ENCODE assay signal across 18 cellular contexts in the genomic region with DNA sequence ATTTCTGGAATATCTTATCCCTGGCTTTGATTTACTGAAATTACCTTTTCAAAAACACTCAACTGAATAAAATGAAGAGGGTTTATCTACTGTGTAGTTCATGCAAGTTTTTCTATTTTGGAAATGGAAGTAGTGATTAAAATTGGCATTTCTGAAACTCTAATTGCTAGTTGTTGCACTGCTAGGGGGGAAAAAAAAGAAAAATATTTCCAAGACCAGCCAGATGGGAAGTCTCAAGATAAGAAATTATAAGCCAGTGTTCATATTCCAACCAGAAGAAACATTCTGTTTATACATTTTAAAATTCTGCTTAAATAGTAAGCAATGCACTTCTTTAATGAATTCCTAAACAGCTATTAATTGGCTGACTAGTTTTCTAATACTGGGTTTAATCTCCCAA. TPM values are rescaled to one million over a fixed set of nuclear protein-coding genes. Genes with fewer than 3 reads are reported as not detected.
A peak's percentile ranks its signal among the peaks of the same experiment; 100 is the strongest.
DNase-seq lines count a peak whose midpoint lies in the region; ATAC-seq and TF ChIP-seq lines count a peak whose summit lies in the region.
"Had no signal": no experiment of that assay in that cellular context is flagged by ENCODE, and none has a peak within 500 bp of the region (broad histone marks: within the 10 kb centered on the region; RNA-seq: fewer than 3 reads in every experiment).

No MANE protein-coding gene starts in this region.

- DNase-seq in right lobe of liver (no peak), fibroblast of the aortic adventitia (ENCODE audit: low read depth) (peak; percentile 34), osteoblast (ENCODE audit: insufficient read length, low spot score, missing footprints) (no peak), NCI-H526 (lab: John Stamatoyannopoulos, UW) (no peak)
- no peak for DNase-seq in activated T-cell treated with anti-CD3 and anti-CD28 coated beads, Interleukin-2, amount 50 U/mL, for 4 hours
- DNase-seq: ACHN; BE2C; C1 segment of cervical spinal cord; CD4-positive, CD25-positive, alpha-beta regulatory T cell; CD8-positive, alpha-beta memory T cell; COR-L47; DMS 273 treated with DMSO at 0.1 percent for 48 hours; DMS53; DND-41; HCEC 1CT had no signal

- H3K4me3 Mint-ChIP-seq in activated T-cell treated with anti-CD3 and anti-CD28 coated beads, Interleukin-2, amount 50 U/mL, for 4 hours: no peak overlapping the region
- H3K4me3 Mint-ChIP-seq: CD4-positive, CD25-positive, alpha-beta regulatory T cell; CD8-positive, alpha-beta memory T cell; GM23338 had no signal

- H3K9me3 ChIP-seq in liver (ENCODE audit: control insufficient read depth in 4 of 4, low read length in 3 of 4): no peaks in the 10 kb centered on the region
- H3K9me3 ChIP-seq in right lobe of liver: no peaks in the 10 kb centered on the region
- no peaks in the 10 kb centered on the region for H3K9me3 ChIP-seq in osteoblast (ENCODE audit: low read depth, low read length)
- H3K9me3 ChIP-seq: BE2C had no signal

- H3K9ac ChIP-seq in liver (ENCODE audit: low read depth in 1 of 2, low read length in 2 of 2): no peak overlapping the region

- H3K4me3 ChIP-seq in liver (ENCODE audit: low read depth in 1 of 3, low read length in 3 of 3): no peak overlapping the region
- H3K4me3 ChIP-seq in right lobe of liver: no peak overlapping the region
- no peak overlapping the region for H3K4me3 ChIP-seq in fibroblast of the aortic adventitia (ENCODE audit: low read depth, low read length)
- H3K4me3 ChIP-seq in osteoblast (ENCODE audit: insufficient read depth, low read length): no peak overlapping the region
- H3K4me3 ChIP-seq: GM23338 had no signal

- H3K4me2 ChIP-seq in osteoblast (ENCODE audit: insufficient read depth, low read length): peak overlapping the region; percentile 68
- H3K4me2 ChIP-seq: GM23338 had no signal

- TF ChIP-seq POLR2A in right lobe of liver (IDR thresholded peaks at IDR 0.05): no peak

- H3K36me3 ChIP-seq in liver (ENCODE audit: control insufficient read depth in 4 of 4, insufficient read depth in 3 of 4, low read depth in 1 of 4, low read length in 3 of 4): no peaks in the 10 kb centered on the region
- no peaks in the 10 kb centered on the region for H3K36me3 ChIP-seq in right lobe of liver
- H3K36me3 ChIP-seq in osteoblast (ENCODE audit: insufficient read depth, low read length): no peaks in the 10 kb centered on the region
- H3K36me3 ChIP-seq: BE2C had no signal

- H3K27me3 ChIP-seq in liver (ENCODE audit: control insufficient read depth in 4 of 4, insufficient read depth in 4 of 4, low read length in 3 of 4) (peaks cover 0 to 17% (median 0%) of the 10 kb centered on the region in 4 donors), right lobe of liver (no peaks in the 10 kb centered on the region), osteoblast (ENCODE audit: insufficient read depth, low read length) (peaks cover 6% of the 10 kb centered on the region)

- no peaks in the 10 kb centered on the region for H3K79me2 ChIP-seq in osteoblast (ENCODE audit: insufficient read depth, low read length)

- intact Hi-C loops in right lobe of liver (cut with DNase I): no loop called here

- no peak overlapping the region for H2AFZ ChIP-seq in osteoblast (ENCODE audit: low read length)
- H2AFZ ChIP-seq: GM23338 had no signal

- no peaks in the 10 kb centered on the region for H3K36me3 Mint-ChIP-seq in activated T-cell treated with anti-CD3 and anti-CD28 coated beads, Interleukin-2, amount 50 U/mL, for 4 hours (ENCODE audit: insufficient read depth)
- H3K36me3 Mint-ChIP-seq: CD4-positive, CD25-positive, alpha-beta regulatory T cell; CD8-positive, alpha-beta memory T cell had no signal

- peaks cover 11% of the 10 kb centered on the region for H3K27me3 Mint-ChIP-seq in activated T-cell treated with anti-CD3 and anti-CD28 coated beads, Interleukin-2, amount 50 U/mL, for 4 hours (ENCODE audit: low read depth)

- TF ChIP-seq CTCF in liver (IDR thresholded peaks at IDR 0.05; ENCODE audit: low read depth, low read length, missing input control) (no peak), right lobe of liver (IDR thresholded peaks at IDR 0.05) (no peak), fibroblast of the aortic adventitia (IDR thresholded peaks at IDR 0.05; ENCODE audit: insufficient read depth, low read length) (no peak), osteoblast (IDR thresholded peaks at IDR 0.05; ENCODE audit: extremely low read depth, low read depth, low read length) (no peak)

- H3K4me1 ChIP-seq in liver (ENCODE audit: control insufficient read depth in 4 of 4, insufficient read depth in 4 of 4, low read length in 3 of 4) (peaks cover 0 to 1% (median 0%) of the 10 kb centered on the region in 4 donors), right lobe of liver (no peaks in the 10 kb centered on the region), osteoblast (ENCODE audit: insufficient read depth, low read length) (peaks cover 13% of the 10 kb centered on the region)
- H3K4me1 ChIP-seq: BE2C had no signal

- no peaks in the 10 kb centered on the region for H3K9me3 Mint-ChIP-seq in activated T-cell treated with anti-CD3 and anti-CD28 coated beads, Interleukin-2, amount 50 U/mL, for 4 hours
- H3K9me3 Mint-ChIP-seq: CD4-positive, CD25-positive, alpha-beta regulatory T cell; CD8-positive, alpha-beta memory T cell; GM23338 had no signal

- no peak for ATAC-seq in right lobe of liver
- ATAC-seq in activated T-cell treated with anti-CD3 and anti-CD28 coated beads, Interleukin-2, amount 50 U/mL, for 4 hours: no peak
- ATAC-seq: GM23338 had no signal

- no peaks in the 10 kb centered on the region for H4K20me1 ChIP-seq in osteoblast (ENCODE audit: insufficient read depth, low read length)

- H3K27ac ChIP-seq in liver (ENCODE audit: low read depth in 1 of 2, low read length in 2 of 2) (no peak overlapping the region), right lobe of liver (peak overlapping the region in 1 of 3 donors; percentile 6), osteoblast (ENCODE audit: low read depth, low read length) (no peak overlapping the region)

- no peak for TF ChIP-seq RAD21 in liver (IDR thresholded peaks at IDR 0.05)

- no peaks in the 10 kb centered on the region for H3K4me1 Mint-ChIP-seq in activated T-cell treated with anti-CD3 and anti-CD28 coated beads, Interleukin-2, amount 50 U/mL, for 4 hours (ENCODE audit: low read depth)
- H3K4me1 Mint-ChIP-seq: CD4-positive, CD25-positive, alpha-beta regulatory T cell; CD8-positive, alpha-beta memory T cell had no signal

TF ChIP-seq in liver, 16 proteins besides CTCF, POLR2A, EP300 and RAD21:
- TF ChIP-seq NR2F2 (IDR thresholded peaks at IDR 0.05) (peak; percentile 15), SP1 (IDR thresholded peaks at IDR 0.05) (no peak)

RNA-seq across cellular contexts. Expression of gene ADO, which starts 9.4 kb away (rescaled TPM):
- total RNA-seq in liver (1 to 10 TPM; 6.7 TPM), right lobe of liver (1 to 10 TPM; 4.2 to 8.3 (median 5.5) TPM), fibroblast of the aortic adventitia (ENCODE audit: low replicate concordance) (11.0 and 22.0 TPM in 2 replicates), osteoblast (28.0 and 29.3 TPM in 2 replicates)
- polyA plus RNA-seq in liver: 1 to 10 TPM; 1.4 to 4.3 TPM
- total RNA-seq in activated T-cell treated with anti-CD3 and anti-CD28 coated beads, Interleukin-2, amount 50 U/mL, for 4 hours: 10 to 100 TPM; 42.7 to 44.7 (median 44.4) TPM

RNA-seq across cellular contexts. Expression of gene EGR2, which starts 21.1 kb away (rescaled TPM):
- total RNA-seq in liver (under 1 TPM; 0.17 to 0.19 TPM), right lobe of liver (1 to 10 TPM in 2 of 6 experiments, under 1 TPM in 2, not detected in 2; 0.17 to 1.3 (median 0.99) TPM), fibroblast of the aortic adventitia (ENCODE audit: low replicate concordance) (0.90 TPM in 1 of 2 replicates, not detected in the other), osteoblast (2.4 and 3.6 TPM in 2 replicates)
- under 1 TPM; 0.27 to 0.76 TPM for polyA plus RNA-seq in liver
- 100 to 1,000 TPM in 1 of 3 donors, 10 to 100 TPM in 2; 83.3 to 121 (median 99.5) TPM for total RNA-seq in activated T-cell treated with anti-CD3 and anti-CD28 coated beads, Interleukin-2, amount 50 U/mL, for 4 hours
- total RNA-seq: G401 had no signal
- polyA plus RNA-seq: CD8-positive, alpha-beta memory T cell had no signal

Comparison
In these comparisons a context has a peak if more than half of its experiments do, and no peak if none do; other contexts are left out.
1. RNA of gene EGR2, which starts 21.1 kb away (total RNA-seq): 83.3 to 121 TPM in activated T-cell treated with anti-CD3 and anti-CD28 coated beads, Interleukin-2, amount 50 U/mL, for 4 hours; 2.4 to 3.6 TPM in osteoblast, 0.17 to 1.3 TPM in right lobe of liver, 0.90 TPM in fibroblast of the aortic adventitia and 0.17 to 0.19 TPM in liver; every median in the first group is over 10 times any median in the second.